8 cellular contexts compared by ENCODE assay signal in the genomic region with DNA sequence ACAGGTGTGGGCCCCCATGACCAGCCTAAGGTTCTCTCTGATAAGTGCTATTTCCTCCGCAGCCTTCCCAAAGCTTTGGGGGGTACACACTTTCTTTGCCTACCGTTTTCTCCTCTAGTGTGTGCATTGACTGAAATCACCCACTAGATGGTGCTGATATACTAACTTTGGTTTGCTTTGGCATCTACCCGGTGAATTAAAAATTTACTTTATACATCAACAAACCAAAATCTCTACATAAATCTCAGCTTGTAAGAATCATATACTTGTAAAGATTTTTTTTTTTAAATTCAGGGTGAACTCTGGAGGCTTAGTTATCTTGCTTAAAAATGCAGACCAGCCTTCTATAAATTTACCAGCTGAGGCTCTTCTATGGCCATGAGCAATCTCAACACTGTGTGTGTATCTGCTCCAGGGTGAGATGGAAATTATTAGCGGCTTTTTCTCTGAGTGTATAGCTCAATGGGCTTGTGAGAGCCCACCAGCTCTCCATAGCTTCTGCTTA.
DNase-seq lines count a peak whose midpoint lies in the region; ATAC-seq, FAIRE-seq and TF ChIP-seq lines count a peak whose summit lies in the region.

No MANE protein-coding gene starts in this region.

- peaks cover 36% of the 10 kb centered on the region for H3K27me3 Mint-ChIP-seq in activated T-cell treated with anti-CD3 and anti-CD28 coated beads, Interleukin-2, amount 50 U/mL, for 4 hours (ENCODE audit: low read depth)

- no peaks in the 10 kb centered on the region for H4K20me1 ChIP-seq in keratinocyte (ENCODE audit: control insufficient read depth, extremely low read depth, insufficient read depth, low read length)

- H3K4me1 Mint-ChIP-seq in activated T-cell treated with anti-CD3 and anti-CD28 coated beads, Interleukin-2, amount 50 U/mL, for 4 hours (ENCODE audit: low read depth): no peaks in the 10 kb centered on the region

- no peak overlapping the region for H3K4me3 Mint-ChIP-seq in activated T-cell treated with anti-CD3 and anti-CD28 coated beads, Interleukin-2, amount 50 U/mL, for 4 hours

- dilution Hi-C loops in keratinocyte (cut with MboI; ENCODE audit: extremely low pct_ligation_motif_present, low sequenced_read_pairs): no loop called here

- DNase-seq in AML-193 (lab: John Stamatoyannopoulos, UW): peak; percentile 12 to 24
- DNase-seq in GM19238 (ENCODE audit: insufficient read length, low spot score): peak; percentile 7
- DNase-seq in NCI-H1105 (lab: John Stamatoyannopoulos, UW): peak; percentile 8
- DNase-seq in ascending aorta (ENCODE audit: low spot score in 2 of 2): no peak
- no peak for DNase-seq in keratinocyte (ENCODE audit: low read depth, low spot score)
- no peak for DNase-seq in vagina (ENCODE audit: extremely low spot score in 2 of 2)
- no peak for DNase-seq in activated T-cell treated with anti-CD3 and anti-CD28 coated beads, Interleukin-2, amount 50 U/mL, for 4 hours
- no peak for DNase-seq in GDM1 (lab: John Stamatoyannopoulos, UW)

- no peak for ATAC-seq in activated T-cell treated with anti-CD3 and anti-CD28 coated beads, Interleukin-2, amount 50 U/mL, for 4 hours

- peaks cover 0 to 19% of the 10 kb centered on the region in 2 donors for H3K4me1 ChIP-seq in ascending aorta
- H3K4me1 ChIP-seq in keratinocyte (ENCODE audit: control insufficient read depth, extremely low read depth, insufficient read depth, low read length): peaks cover 34% of the 10 kb centered on the region
- peaks cover 23% of the 10 kb centered on the region for H3K4me1 ChIP-seq in vagina

- TF ChIP-seq POLR2A in vagina (IDR thresholded peaks at IDR 0.05): no peak

- H3K27ac ChIP-seq in ascending aorta: peak overlapping the region in 1 of 2 donors; percentile 14
- H3K27ac ChIP-seq in keratinocyte (ENCODE audit: control insufficient read depth, insufficient read depth, low read length): peak overlapping the region; percentile 30
- H3K27ac ChIP-seq in vagina: no peak overlapping the region

- H3K4me3 ChIP-seq in ascending aorta (no peak overlapping the region), keratinocyte (ENCODE audit: control insufficient read depth in 2 of 3, extremely low read depth in 1 of 3, insufficient read depth in 2 of 3, low read depth in 1 of 3, low read length in 3 of 3) (no peak overlapping the region), vagina (no peak overlapping the region)

- no peak overlapping the region for H3K4me2 ChIP-seq in keratinocyte (ENCODE audit: control insufficient read depth, extremely low read depth, insufficient read depth, low read depth, low read length)

- peak; percentile 76 for FAIRE-seq in keratinocyte (lab: Jason Lieb, UNC)

- no peaks in the 10 kb centered on the region for H3K9me3 ChIP-seq in ascending aorta
- H3K9me3 ChIP-seq in keratinocyte (ENCODE audit: control insufficient read depth, low read depth, low read length): no peaks in the 10 kb centered on the region
- no peaks in the 10 kb centered on the region for H3K9me3 ChIP-seq in vagina

- H2AFZ ChIP-seq in keratinocyte (ENCODE audit: control insufficient read depth, low read length): peak overlapping the region; percentile 27

- H3K79me2 ChIP-seq in keratinocyte (ENCODE audit: control insufficient read depth, insufficient read depth, low read length): no peaks in the 10 kb centered on the region

- H3K9ac ChIP-seq in keratinocyte (ENCODE audit: control insufficient read depth, extremely low read depth, insufficient read depth, low read length): no peak overlapping the region

- H3K36me3 Mint-ChIP-seq in activated T-cell treated with anti-CD3 and anti-CD28 coated beads, Interleukin-2, amount 50 U/mL, for 4 hours (ENCODE audit: insufficient read depth): no peaks in the 10 kb centered on the region

- no peaks in the 10 kb centered on the region for H3K9me3 Mint-ChIP-seq in activated T-cell treated with anti-CD3 and anti-CD28 coated beads, Interleukin-2, amount 50 U/mL, for 4 hours

- H3K27me3 ChIP-seq in ascending aorta (no peaks in the 10 kb centered on the region), keratinocyte (ENCODE audit: control insufficient read depth, extremely low read depth, insufficient read depth, low read length) (no peaks in the 10 kb centered on the region), vagina (no peaks in the 10 kb centered on the region)

- H3K36me3 ChIP-seq in ascending aorta (no peaks in the 10 kb centered on the region), keratinocyte (ENCODE audit: control insufficient read depth in 2 of 2, extremely low read depth in 1 of 2, insufficient read depth in 2 of 2, low read length in 2 of 2) (no peaks in the 10 kb centered on the region), vagina (no peaks in the 10 kb centered on the region)

- peak; percentile 79 to 83 (median 81) for TF ChIP-seq CTCF in ascending aorta (IDR thresholded peaks at IDR 0.05)
- TF ChIP-seq CTCF in keratinocyte (optimal IDR thresholded peaks at IDR 0.05 in 1 of 3, IDR thresholded peaks at IDR 0.05 in 1 of 3, conservative IDR thresholded peaks at IDR 0.05 in 1 of 3; ENCODE audit: extremely low read depth in 1 of 3, insufficient read depth in 2 of 3, low read length in 3 of 3): peak; percentile 50 to 77 (median 58)
- TF ChIP-seq CTCF in vagina (IDR thresholded peaks at IDR 0.05): peak; percentile 44 to 62 (median 60)

- peaks cover 2% of the 10 kb centered on the region for H3K9me1 ChIP-seq in keratinocyte (ENCODE audit: control insufficient read depth, extremely low read depth, insufficient read depth, low read length)

- intact Hi-C loops in ascending aorta (cut with DNase I): loop anchor here (1.0 to 10.0 kb wide), 6 partner anchors 101 to 901 kb away; partner anchors contain the start of gene PAPPA
- intact Hi-C loops in vagina (cut with DNase I): loop anchor here (10.0 kb wide), 2 partner anchors 981 to 1071 kb away; no protein-coding TSS in a partner anchor

Comparison
In these comparisons a context has a peak if more than half of its experiments do, and no peak if none do; other contexts are left out.
1. DNase-seq: peak in AML-193 (2 of 2), GM19238 (single experiment) and NCI-H1105 (single experiment); none in ascending aorta (0 of 2), keratinocyte (single experiment), vagina (0 of 2), activated T-cell treated with anti-CD3 and anti-CD28 coated beads, Interleukin-2, amount 50 U/mL, for 4 hours (single experiment) and GDM1 (single experiment).
2. Peak in every context shown above with its lines, with median percentiles within 50 percentile points of each other: CTCF ChIP-seq.